ENCODE assay signal across 8 cellular contexts in the genomic region with DNA sequence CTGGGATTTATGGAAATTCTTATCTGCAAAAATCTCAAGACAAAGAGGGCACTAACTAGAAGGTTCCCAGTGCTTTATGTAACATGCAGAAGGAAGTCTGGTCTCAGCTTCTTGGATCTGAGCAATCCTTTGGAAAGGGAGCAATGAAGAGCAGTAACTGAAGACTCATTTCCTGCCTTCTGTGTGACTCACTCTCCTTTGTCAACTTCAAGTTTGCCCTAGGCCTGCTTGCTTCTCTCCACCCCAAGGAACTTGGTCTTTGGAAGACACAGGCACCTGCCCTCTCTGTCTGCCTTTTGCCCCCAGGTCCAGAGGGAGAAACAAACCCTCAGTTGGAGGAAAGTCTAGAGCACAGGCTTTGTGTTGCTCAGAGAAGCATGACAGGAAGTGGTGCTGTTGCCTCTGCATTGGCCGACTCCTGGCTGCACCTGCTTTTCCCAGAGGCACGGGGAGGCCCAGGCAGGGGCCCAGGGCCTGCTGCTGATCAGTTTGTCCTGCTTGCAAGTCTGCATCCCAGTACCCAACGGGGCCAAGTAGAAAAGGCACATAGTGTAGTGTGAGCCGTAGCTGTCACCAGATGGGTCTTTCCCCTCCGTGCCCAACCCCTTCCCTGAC.
DNase-seq lines count a peak whose midpoint lies in the region; ATAC-seq and FAIRE-seq lines count a peak whose summit lies in the region.

No MANE protein-coding gene starts in this region.

- no peak for ATAC-seq in GM21528 (IDR thresholded peaks at IDR 0.05; ENCODE audit: low FRiP score, unreplicated experiment)

- peak overlapping the region in 1 of 2 donors; percentile 23 for H3K9ac ChIP-seq in duodenal mucosa (ENCODE audit: low read depth in 1 of 2, low read length in 2 of 2)

- peak overlapping the region; percentile 69 for H3K27ac ChIP-seq in duodenal mucosa (ENCODE audit: low read depth, low read length)

- peak; percentile 43 for DNase-seq in 8988T
- peak; percentile 18 for DNase-seq in GM18507 (ENCODE audit: extremely low spot score, insufficient read length, low read depth)
- DNase-seq in SK-MEL-5 (ENCODE audit: low read depth, low spot score), result peak; percentile 65
- DNase-seq in non-pigmented ciliary epithelial cell (ENCODE audit: low read depth), result peak; percentile 88
- no peak for DNase-seq in HuH-7.5 (ENCODE audit: low spot score)
- DNase-seq in NCI-H526 treated with DMSO at 0.1 percent for 48 hours (lab: John Stamatoyannopoulos, UW), result no peak

- peak; percentile 73 for FAIRE-seq in GM18507 (lab: Jason Lieb, UNC)

- no peaks in the 10 kb centered on the region for H3K27me3 ChIP-seq in duodenal mucosa (ENCODE audit: control insufficient read depth in 1 of 2, insufficient read depth in 2 of 2, low read length in 2 of 2)

- H3K4me1 ChIP-seq in duodenal mucosa (ENCODE audit: control insufficient read depth in 1 of 2, insufficient read depth in 2 of 2, low read length in 2 of 2), result peaks cover 50 to 59% of the 10 kb centered on the region in 2 donors

- H3K9me3 ChIP-seq in duodenal mucosa (ENCODE audit: control insufficient read depth in 1 of 2, low read length in 2 of 2), result no peaks in the 10 kb centered on the region

- no peak overlapping the region for H3K4me3 ChIP-seq in duodenal mucosa (ENCODE audit: low read depth in 1 of 2, low read length in 2 of 2)

- H3K36me3 ChIP-seq in duodenal mucosa (ENCODE audit: control insufficient read depth in 1 of 2, insufficient read depth in 2 of 2, low read length in 2 of 2), result peaks cover 0 to 7% of the 10 kb centered on the region in 2 donors

- in situ Hi-C loops in SK-MEL-5 (cut with HindIII; ENCODE audit: low pct_unique_long_range_greater_than_20kb, low sequenced_read_pairs), result no loop called here

Comparison
In these comparisons a context has a peak if more than half of its experiments do, and no peak if none do; other contexts are left out.
1. DNase-seq: peak in 8988T (single experiment), GM18507 (single experiment), SK-MEL-5 (single experiment) and non-pigmented ciliary epithelial cell (single experiment); none in HuH-7.5 (single experiment) and NCI-H526 treated with DMSO at 0.1 percent for 48 hours (single experiment).